In the genomic region with DNA sequence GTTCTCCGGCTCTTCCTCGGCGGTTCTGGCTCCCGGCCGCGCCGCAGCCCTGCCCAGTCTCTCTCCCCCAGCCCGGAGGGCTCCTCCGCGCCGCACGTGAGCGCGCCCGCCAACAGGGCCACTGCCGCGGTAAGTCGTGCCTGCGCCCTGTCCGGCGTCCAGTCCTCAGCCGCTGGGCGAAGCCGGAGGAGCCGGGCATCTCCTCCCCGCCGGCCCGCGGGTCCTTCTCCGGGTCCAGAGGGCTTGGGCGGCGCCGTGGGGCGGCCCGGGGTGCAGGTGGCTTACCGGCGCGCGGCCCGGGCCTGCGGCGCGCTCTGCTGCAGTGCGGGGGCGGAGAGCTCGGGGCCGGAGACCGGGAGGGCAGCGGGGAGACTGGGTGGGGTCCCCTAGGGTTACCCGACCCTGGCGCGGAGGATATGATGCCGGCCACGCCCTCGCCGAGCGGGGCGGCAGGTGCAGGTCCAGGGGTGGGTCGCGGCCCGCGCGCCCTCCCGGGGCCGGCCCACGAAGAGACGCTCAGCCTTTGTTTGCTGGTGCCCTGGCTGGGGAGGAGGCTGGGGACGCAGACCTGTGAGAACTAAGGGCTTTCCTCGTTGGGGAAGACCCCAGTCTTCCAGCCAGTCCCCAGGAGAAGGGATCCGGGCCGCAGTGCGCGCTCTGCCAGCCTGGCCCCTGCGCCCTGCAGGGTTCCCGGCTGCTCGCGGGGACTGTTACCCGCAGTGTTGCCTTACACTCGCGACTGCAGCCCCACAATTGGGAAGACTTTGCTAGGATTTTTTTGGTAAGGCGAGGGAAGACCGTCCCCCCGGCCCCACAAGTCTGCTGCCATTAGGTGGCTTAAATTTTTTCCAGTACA, we compare ENCODE assay signal across 8 cellular contexts. TPM values are rescaled to one million over a fixed set of nuclear protein-coding genes. Genes with fewer than 3 reads are reported as not detected.
DNase-seq lines count a peak whose midpoint lies in the region; ATAC-seq, FAIRE-seq and TF ChIP-seq lines count a peak whose summit lies in the region.

A gene with protein sequence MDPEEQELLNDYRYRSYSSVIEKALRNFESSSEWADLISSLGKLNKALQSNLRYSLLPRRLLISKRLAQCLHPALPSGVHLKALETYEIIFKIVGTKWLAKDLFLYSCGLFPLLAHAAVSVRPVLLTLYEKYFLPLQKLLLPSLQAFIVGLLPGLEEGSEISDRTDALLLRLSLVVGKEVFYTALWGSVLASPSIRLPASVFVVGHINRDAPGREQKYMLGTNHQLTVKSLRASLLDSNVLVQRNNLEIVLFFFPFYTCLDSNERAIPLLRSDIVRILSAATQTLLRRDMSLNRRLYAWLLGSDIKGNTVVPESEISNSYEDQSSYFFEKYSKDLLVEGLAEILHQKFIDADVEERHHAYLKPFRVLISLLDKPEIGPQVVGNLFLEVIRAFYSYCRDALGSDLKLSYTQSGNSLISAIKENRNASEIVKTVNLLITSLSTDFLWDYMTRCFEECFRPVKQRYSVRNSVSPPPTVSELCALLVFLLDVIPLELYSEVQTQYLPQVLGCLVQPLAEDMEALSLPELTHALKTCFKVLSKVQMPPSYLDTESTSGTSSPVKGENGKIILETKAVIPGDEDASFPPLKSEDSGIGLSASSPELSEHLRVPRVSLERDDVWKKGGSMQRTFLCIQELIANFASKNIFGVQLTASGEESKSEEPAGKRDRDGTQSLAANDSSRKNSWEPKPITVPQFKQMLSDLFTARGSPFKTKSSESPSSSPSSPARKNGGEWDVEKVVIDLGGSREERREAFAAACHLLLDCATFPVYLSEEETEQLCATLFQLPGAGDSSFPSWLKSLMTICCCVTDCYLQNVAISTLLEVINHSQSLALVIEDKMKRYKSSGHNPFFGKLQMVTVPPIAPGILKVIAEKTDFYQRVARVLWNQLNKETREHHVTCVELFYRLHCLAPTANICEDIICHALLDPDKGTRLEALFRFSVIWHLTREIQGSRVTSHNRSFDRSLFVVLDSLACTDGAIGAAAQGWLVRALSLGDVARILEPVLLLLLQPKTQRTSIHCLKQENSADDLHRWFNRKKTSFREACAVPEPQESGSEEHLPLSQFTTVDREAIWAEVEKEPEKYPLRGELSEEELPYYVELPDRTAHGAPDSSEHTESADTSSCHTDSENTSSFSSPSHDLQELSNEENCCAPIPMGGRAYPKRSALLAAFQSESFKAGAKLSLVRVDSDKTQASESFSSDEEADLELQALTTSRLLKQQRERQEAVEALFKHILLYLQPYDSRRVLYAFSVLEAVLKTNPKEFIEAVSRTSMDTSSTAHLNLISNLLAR (N-terminal part only) (plus strand): TSS at position 10 of the 856 bp plus-strand sequence. CDS start 7,910 bp downstream, outside the sequence.

- H3K36me3 ChIP-seq in SU-DHL-6 (ENCODE audit: low read length) (no peaks in the 10 kb centered on the region), HepG2 (replicated peaks in 1 of 2; ENCODE audit: control insufficient read depth in 1 of 2, insufficient read depth in 2 of 2, low read length in 2 of 2) (no peaks in the 10 kb centered on the region)

- no peaks in the 10 kb centered on the region for H3F3A ChIP-seq in SU-DHL-6 (ENCODE audit: insufficient read depth)

- peaks cover 17% of the 10 kb centered on the region for H3K4me1 ChIP-seq in HepG2 (ENCODE audit: insufficient read depth, low read length)

- POLR2A ChIA-PET in HepG2 (lab: Yijun Ruan, JAX): interaction anchor here (2.2 kb wide), 1 partner anchor 163 kb away, joined by 15 read pairs; a partner anchor contains a TSS

- TF ChIP-seq EP300 in HepG2 (IDR thresholded peaks at IDR 0.05; ENCODE audit: low read depth in 2 of 2, low read length in 2 of 2): no peak
- TF ChIP-seq EP300 in HepG2 (CRISPR knock-in tag; IDR thresholded peaks at IDR 0.05; ENCODE audit: borderline replicate concordance): no peak

- H2AFZ ChIP-seq in SU-DHL-6 (ENCODE audit: low read depth, low read length, severe bottlenecking) (peak within 1 kb of the TSS; percentile 85), HepG2 (ENCODE audit: low read length) (no peak within 1 kb of the TSS)

- H3K9me3 ChIP-seq in SU-DHL-6 (ENCODE audit: insufficient read depth, low read length) (no peaks in the 10 kb centered on the region), HepG2 (ENCODE audit: low read length) (no peaks in the 10 kb centered on the region)

- H3K4me3 ChIP-seq in SU-DHL-6 (ENCODE audit: insufficient read depth, low read length, poor library complexity, severe bottlenecking) (peak within 1 kb of the TSS; percentile 79), HepG2 (replicated peaks in 1 of 3; ENCODE audit: insufficient read depth in 1 of 3, low read depth in 2 of 3, low read length in 3 of 3) (peak within 1 kb of the TSS; percentile 85 to 91 (median 87))

- H3K27me3 Mint-ChIP-seq in CD14-positive monocyte (ENCODE audit: low read depth in 3 of 3): peaks cover 1 to 3% (median 2%) of the 10 kb centered on the region in 3 donors

- H3K36me3 Mint-ChIP-seq in CD14-positive monocyte: peaks cover 8 to 19% of the 10 kb centered on the region in 2 donors
- H3K36me3 Mint-ChIP-seq in stimulated activated effector memory CD8-positive, alpha-beta T cell treated with anti-CD3 and anti-CD28 coated beads, Interleukin-12 subunit alpha, Interleukin-12 subunit beta, amount 100 ng/mL, for 72 hours: peaks cover 5% of the 10 kb centered on the region

- H3K4me1 Mint-ChIP-seq in CD14-positive monocyte: peaks cover 52% of the 10 kb centered on the region
- peaks cover 24% of the 10 kb centered on the region for H3K4me1 Mint-ChIP-seq in stimulated activated effector memory CD8-positive, alpha-beta T cell treated with anti-CD3 and anti-CD28 coated beads, Interleukin-12 subunit alpha, Interleukin-12 subunit beta, amount 100 ng/mL, for 72 hours

- H3K27ac ChIP-seq in SU-DHL-6 (ENCODE audit: low read depth, low read length) (no peak within 1 kb of the TSS), HepG2 (ENCODE audit: extremely low read length, insufficient read depth, low read length) (peak within 1 kb of the TSS; percentile 81)

- peak; percentile 20 for ATAC-seq in GM19328 (IDR thresholded peaks at IDR 0.05; ENCODE audit: unreplicated experiment)
- ATAC-seq in HG03432 (IDR thresholded peaks at IDR 0.05; ENCODE audit: unreplicated experiment): peak; percentile 26
- peak; percentile 70 for ATAC-seq in HepG2
- peak; percentile 36 for ATAC-seq in stimulated activated effector memory CD8-positive, alpha-beta T cell treated with anti-CD3 and anti-CD28 coated beads, Interleukin-12 subunit alpha, Interleukin-12 subunit beta, amount 100 ng/mL, for 72 hours

- H3K9ac ChIP-seq in SU-DHL-6 (ENCODE audit: low read length) (peak within 1 kb of the TSS; percentile 60), HepG2 (ENCODE audit: insufficient read depth, low read depth, low read length) (peak within 1 kb of the TSS; percentile 75)

- WGBS in HepG2 (ENCODE audit: low lambda C conversion rate): no CpG with 5 or more reads among the region's 83 CpGs

- peak; percentile 38 to 76 for TF ChIP-seq POLR2A in HepG2 (IDR thresholded peaks at IDR 0.05; ENCODE audit: insufficient read depth in 1 of 2, low read depth in 2 of 2, low read length in 2 of 2)

- in situ Hi-C loops in HepG2 (cut with HindIII; ENCODE audit: extremely low pct_ligation_motif_present, low pct_unique_long_range_greater_than_20kb): loop anchor here (5.0 kb wide), 1 partner anchor 50 kb away; no protein-coding TSS in a partner anchor

- H3K4me3 Mint-ChIP-seq in CD14-positive monocyte: peak within 1 kb of the TSS; percentile 86 to 93
- H3K4me3 Mint-ChIP-seq in stimulated activated effector memory CD8-positive, alpha-beta T cell treated with anti-CD3 and anti-CD28 coated beads, Interleukin-12 subunit alpha, Interleukin-12 subunit beta, amount 100 ng/mL, for 72 hours: peak within 1 kb of the TSS; percentile 73

- TF ChIP-seq CTCF in CD14-positive monocyte (IDR thresholded peaks at IDR 0.05) (no peak), SU-DHL-6 (IDR thresholded peaks at IDR 0.05; ENCODE audit: insufficient read depth, low read length, poor library complexity, severe bottlenecking) (no peak), HepG2 (CRISPR knock-in tag; IDR thresholded peaks at IDR 0.05) (no peak)

- CTCF ChIA-PET in HepG2 (lab: Yijun Ruan, JAX; ENCODE audit: low intra/inter-chr PET ratio, low total read pairs): interaction anchor here (2.3 kb wide), 1 partner anchor 53 kb away, joined by 10 read pairs; no protein-coding TSS in a partner anchor

- H3K27ac Mint-ChIP-seq in CD14-positive monocyte: peak within 1 kb of the TSS; percentile 57 to 94 (median 84)
- H3K27ac Mint-ChIP-seq in stimulated activated effector memory CD8-positive, alpha-beta T cell treated with anti-CD3 and anti-CD28 coated beads, Interleukin-12 subunit alpha, Interleukin-12 subunit beta, amount 100 ng/mL, for 72 hours: peak within 1 kb of the TSS; percentile 32

- DNase-seq in CD14-positive monocyte (ENCODE audit: low spot score) (no peak), cerebellar cortex (ENCODE audit: low spot score) (peak; percentile 28), HepG2 (ENCODE audit: low spot score) (no peak)
- DNase-seq in stimulated activated effector memory CD8-positive, alpha-beta T cell treated with anti-CD3 and anti-CD28 coated beads, Interleukin-12 subunit alpha, Interleukin-12 subunit beta, amount 100 ng/mL, for 72 hours (ENCODE audit: low spot score in 2 of 2): no peak
- no peak for DNase-seq in central memory CD4-positive, alpha-beta T cell

- intact Hi-C loops in CD14-positive monocyte (cut with micrococcal nuclease): loop anchor here (1.0 to 10.0 kb wide), 4 partner anchors 95 to 1108 kb away; a partner anchor contains a TSS
- intact Hi-C loops in HepG2 (cut with micrococcal nuclease; ENCODE audit: unreplicated experiment): loop anchor here (2.0 to 5.0 kb wide), 2 partner anchors 78 to 230 kb away; a partner anchor contains a TSS

- H3K79me2 ChIP-seq in SU-DHL-6 (ENCODE audit: insufficient read depth, low read length) (no peaks in the 10 kb centered on the region), HepG2 (ENCODE audit: insufficient read depth, low read length) (no peaks in the 10 kb centered on the region)

- peaks cover 0 to 6% (median 3%) of the 10 kb centered on the region in 7 donors for H3K9me3 Mint-ChIP-seq in CD14-positive monocyte
- no peaks in the 10 kb centered on the region for H3K9me3 Mint-ChIP-seq in stimulated activated effector memory CD8-positive, alpha-beta T cell treated with anti-CD3 and anti-CD28 coated beads, Interleukin-12 subunit alpha, Interleukin-12 subunit beta, amount 100 ng/mL, for 72 hours

- no peaks in the 10 kb centered on the region for H3K27me3 ChIP-seq in SU-DHL-6 (ENCODE audit: low read length)
- H3K27me3 ChIP-seq in HepG2 (ENCODE audit: control insufficient read depth in 1 of 2, insufficient read depth in 2 of 2, low read length in 2 of 2): peaks cover 0 to 5% of the 10 kb centered on the region in 2 experiments; a peak in 1 of 5 replicates

- H4K20me1 ChIP-seq in SU-DHL-6 (ENCODE audit: low read depth, low read length) (no peaks in the 10 kb centered on the region), HepG2 (ENCODE audit: insufficient read depth, low read length) (no peaks in the 10 kb centered on the region)

- H3K4me2 ChIP-seq in SU-DHL-6 (ENCODE audit: low read depth, low read length, poor library complexity, severe bottlenecking): peak within 1 kb of the TSS; percentile 62
- peak within 1 kb of the TSS; percentile 96 for H3K4me2 ChIP-seq in HepG2 (ENCODE audit: low read depth, low read length)

- no peak for FAIRE-seq in HepG2 (lab: Jason Lieb, UNC)

- TF ChIP-seq RAD21 in HepG2 (CRISPR knock-in tag; IDR thresholded peaks at IDR 0.05): peak; percentile 37; the same call in 1 of the 2 replicates

- H3K9me2 ChIP-seq in SU-DHL-6 (replicated peaks; ENCODE audit: insufficient read depth, low read length): no peaks in the 10 kb centered on the region

- no TSS peak for BruUV-seq in HepG2 (replicated peaks; lab: Mats Ljungman, UMichigan)

RNA-seq across cellular contexts. Expression of the gene that starts here (rescaled TPM):
- polyA plus RNA-seq in CD14-positive monocyte: 10 to 100 TPM in 1 of 2 donors, 1 to 10 TPM in 1; 6.0 to 11.0 TPM
- total RNA-seq in HepG2 (2016; rRNA removed; fragmentation: Illumina TruSeq; extraction: Trizol): 2.8 and 3.0 TPM in 2 replicates
- 2.6 and 3.3 TPM in 2 replicates for total RNA-seq in HepG2 (2016; cell fraction: cytosol; rRNA removed; fragmentation: Illumina TruSeq; extraction: Trizol; ENCODE audit: low read depth)
- 2.4 and 3.0 TPM in 2 replicates for total RNA-seq in HepG2 (2016; cell fraction: insoluble cytoplasmic fraction; rRNA removed; fragmentation: Illumina TruSeq; extraction: Trizol)
- 1.3 and 1.6 TPM in 2 replicates for total RNA-seq in HepG2 (2016; cell fraction: membrane; rRNA removed; fragmentation: Illumina TruSeq; extraction: Trizol)
- 2.4 and 2.5 TPM in 2 replicates for total RNA-seq in HepG2 (2016; cell fraction: nucleus; rRNA removed; fragmentation: Illumina TruSeq; extraction: Trizol)
- 2.3 and 3.2 TPM in 2 replicates for polyA plus RNA-seq in HepG2 (2011; rRNA removed)
- 2.0 and 2.3 TPM in 2 replicates for polyA plus RNA-seq in HepG2 (2011; cell fraction: cytosol; rRNA removed)
- polyA plus RNA-seq in HepG2 (2011; cell fraction: nucleus; rRNA removed): 4.2 and 4.4 TPM in 2 replicates
- 3.9 TPM in 2 replicates for polyA plus RNA-seq in HepG2 (2012)
- 0.11 and 0.18 TPM in 2 replicates for polyA plus RNA-seq in HepG2 (2016; cell fraction: cytosol; fragmentation: Illumina TruSeq; extraction: Trizol; ENCODE audit: low read depth)
- polyA plus RNA-seq in HepG2 (2016; cell fraction: insoluble cytoplasmic fraction; fragmentation: Illumina TruSeq; extraction: Trizol; ENCODE audit: low read depth): 1.6 TPM in 2 replicates
- 0.45 and 0.50 TPM in 2 replicates for polyA plus RNA-seq in HepG2 (2016; cell fraction: membrane; fragmentation: Illumina TruSeq; extraction: Trizol; ENCODE audit: low read depth)
- polyA plus RNA-seq in HepG2 (2016; cell fraction: nucleus; fragmentation: Illumina TruSeq; extraction: Trizol; ENCODE audit: insufficient read depth, low read depth): 3.0 and 3.5 TPM in 2 replicates
- 1.9 and 6.3 TPM in 2 replicates for polyA minus RNA-seq in HepG2 (2011; rRNA and poly(A)+ RNA removed; ENCODE audit: low replicate concordance)
- polyA minus RNA-seq in HepG2 (2011; cell fraction: cytosol; rRNA and poly(A)+ RNA removed): 5.7 and 6.1 TPM in 2 replicates
- polyA minus RNA-seq in HepG2 (2011; cell fraction: nucleus; rRNA and poly(A)+ RNA removed): 8.0 and 8.5 TPM in 2 replicates

Comparison
In these comparisons a context has a peak if more than half of its experiments do, and no peak if none do; other contexts are left out.
1. ATAC-seq: peak in every context shown above with its lines; median percentile 70 in HepG2; 36 in stimulated activated effector memory CD8-positive, alpha-beta T cell treated with anti-CD3 and anti-CD28 coated beads, Interleukin-12 subunit alpha, Interleukin-12 subunit beta, amount 100 ng/mL, for 72 hours; 26 in HG03432; 20 in GM19328.